8 cellular contexts compared by ENCODE assay signal in the genomic region with DNA sequence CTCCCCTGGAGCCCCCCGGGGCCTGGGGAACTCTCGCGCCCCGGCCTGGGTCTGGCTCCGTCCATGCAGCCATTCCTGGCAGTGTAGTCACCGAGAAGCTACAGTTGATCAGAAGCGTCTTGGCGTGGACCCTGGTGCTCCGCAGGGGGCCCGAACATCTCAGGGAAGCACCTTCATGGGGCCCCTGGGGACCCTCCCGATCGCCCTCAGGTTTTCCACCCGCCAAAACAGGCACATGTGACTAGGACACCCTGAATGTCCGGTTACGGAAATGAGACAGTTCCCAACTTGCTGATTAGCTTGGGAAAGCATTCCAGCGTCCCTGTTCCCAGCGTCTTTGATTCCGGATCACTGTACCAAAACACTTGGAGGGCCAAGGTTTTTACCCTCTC. TPM values are rescaled to one million over a fixed set of nuclear protein-coding genes. Genes with fewer than 3 reads are reported as not detected.
DNase-seq lines count a peak whose midpoint lies in the region; ATAC-seq and TF ChIP-seq lines count a peak whose summit lies in the region.

No MANE protein-coding gene starts in this region.

- H3K9me3 ChIP-seq in left ventricle myocardium inferior (replicated peaks) (no peaks in the 10 kb centered on the region), prostate gland (no peaks in the 10 kb centered on the region)

- peaks cover 11% of the 10 kb centered on the region for H3K36me3 Mint-ChIP-seq in activated naive CD8-positive, alpha-beta T cell treated with anti-CD3 and anti-CD28 coated beads, Interleukin-2, amount 50 U/mL, for 24 hours (ENCODE audit: low read depth)

- peak; percentile 34 for ATAC-seq in activated naive CD8-positive, alpha-beta T cell treated with anti-CD3 and anti-CD28 coated beads, Interleukin-2, amount 50 U/mL, for 24 hours

- TF ChIP-seq CTCF in left ventricle myocardium inferior (IDR thresholded peaks at IDR 0.05; ENCODE audit: borderline replicate concordance) (no peak), prostate gland (IDR thresholded peaks at IDR 0.05) (no peak)

- TF ChIP-seq POLR2A in prostate gland (IDR thresholded peaks at IDR 0.05), result no peak

- H3K27ac ChIP-seq in left ventricle myocardium inferior (replicated peaks), result peak overlapping the region; percentile 96
- H3K27ac ChIP-seq in prostate gland, result peak overlapping the region; percentile 94 to 97

- H3K36me3 ChIP-seq in left ventricle myocardium inferior (peaks cover 9% of the 10 kb centered on the region), prostate gland (no peaks in the 10 kb centered on the region)

- 3% methylated on average over 12 of the region's 18 CpGs for WGBS in prostate gland

- no peaks in the 10 kb centered on the region for H3K27me3 Mint-ChIP-seq in activated naive CD8-positive, alpha-beta T cell treated with anti-CD3 and anti-CD28 coated beads, Interleukin-2, amount 50 U/mL, for 24 hours

- peaks cover 34% of the 10 kb centered on the region for H3K4me1 ChIP-seq in left ventricle myocardium inferior
- H3K4me1 ChIP-seq in prostate gland (replicated peaks), result no peaks in the 10 kb centered on the region

- peaks cover 34% of the 10 kb centered on the region for H3K4me1 Mint-ChIP-seq in activated naive CD8-positive, alpha-beta T cell treated with anti-CD3 and anti-CD28 coated beads, Interleukin-2, amount 50 U/mL, for 24 hours

- DNase-seq in NCI-H2196 (lab: John Stamatoyannopoulos, UW; ENCODE audit: unreplicated experiment) (peak; percentile 34), NCI-H2196 treated with DMSO at 0.1 percent for 48 hours (lab: John Stamatoyannopoulos, UW; ENCODE audit: unreplicated experiment) (no peak), HEK293T (ENCODE audit: extremely low spot score) (peak; percentile 21), NCI-H146 treated with DMSO at 0.1 percent for 48 hours (lab: John Stamatoyannopoulos, UW; ENCODE audit: unreplicated experiment) (peak; percentile 27), left ventricle myocardium inferior (peak; percentile 29), prostate gland (ENCODE audit: low spot score) (peak; percentile 29), AML-193 (lab: John Stamatoyannopoulos, UW) (no peak)
- peak; percentile 46 for DNase-seq in activated naive CD8-positive, alpha-beta T cell treated with anti-CD3 and anti-CD28 coated beads, Interleukin-2, amount 50 U/mL, for 24 hours

- CTCF ChIA-PET in HEK293T (lab: Yijun Ruan, JAX), result interaction anchor here (0.5 to 1.2 kb wide), 4 partner anchors 13 to 842 kb away, joined by 3 to 6 read pairs (median 3); no protein-coding TSS in a partner anchor

- H3K27me3 ChIP-seq in left ventricle myocardium inferior (ENCODE audit: low read depth) (no peaks in the 10 kb centered on the region), prostate gland (replicated peaks; ENCODE audit: insufficient read depth) (no peaks in the 10 kb centered on the region)

- intact Hi-C loops in left ventricle myocardium inferior (cut with micrococcal nuclease), result no loop called here
- intact Hi-C loops in prostate gland (cut with DNase I), result loop anchor here (2.0 kb wide), 1 partner anchor 69 kb away; no protein-coding TSS in a partner anchor

- H3K9me3 Mint-ChIP-seq in activated naive CD8-positive, alpha-beta T cell treated with anti-CD3 and anti-CD28 coated beads, Interleukin-2, amount 50 U/mL, for 24 hours, result no peaks in the 10 kb centered on the region

- peak overlapping the region; percentile 97 for H3K27ac Mint-ChIP-seq in activated naive CD8-positive, alpha-beta T cell treated with anti-CD3 and anti-CD28 coated beads, Interleukin-2, amount 50 U/mL, for 24 hours

- POLR2A ChIA-PET in HEK293T (lab: Yijun Ruan, JAX), result interaction anchor here (1.1 to 2.1 kb wide), 4 partner anchors 12 to 49 kb away, joined by 5 to 22 read pairs (median 6); a partner anchor contains a TSS

- peak overlapping the region; percentile 88 for H3K4me3 ChIP-seq in left ventricle myocardium inferior
- peak overlapping the region; percentile 80 to 82 for H3K4me3 ChIP-seq in prostate gland

- H3K4me3 Mint-ChIP-seq in activated naive CD8-positive, alpha-beta T cell treated with anti-CD3 and anti-CD28 coated beads, Interleukin-2, amount 50 U/mL, for 24 hours, result peak overlapping the region; percentile 81

TF ChIP-seq in HEK293T, 16 proteins besides CTCF, POLR2A, EP300 and RAD21:
- TF ChIP-seq BHLHE40 (IDR thresholded peaks at IDR 0.05; ENCODE audit: borderline replicate concordance) (no peak), SP1 (IDR thresholded peaks at IDR 0.05) (no peak), L3MBTL2 (conservative IDR thresholded peaks at IDR 0.05) (no peak; the same call in 1 of the 2 replicates), FOXK2 (IDR thresholded peaks at IDR 0.05) (no peak), NFRKB (IDR thresholded peaks at IDR 0.05) (no peak), LEF1 (IDR thresholded peaks at IDR 0.05; ENCODE audit: borderline replicate concordance) (no peak), SUZ12 (IDR thresholded peaks at IDR 0.05) (no peak), TARDBP (IDR thresholded peaks at IDR 0.05) (no peak), ARNT (IDR thresholded peaks at IDR 0.05) (no peak), CTBP1 (IDR thresholded peaks at IDR 0.05; ENCODE audit: borderline replicate concordance) (no peak), ZNF384 (IDR thresholded peaks at IDR 0.05) (no peak), FOXA1 (IDR thresholded peaks at IDR 0.05) (no peak), HDGF (IDR thresholded peaks at IDR 0.05; ENCODE audit: borderline replicate concordance) (no peak), FOXM1 (IDR thresholded peaks at IDR 0.05; ENCODE audit: borderline replicate concordance) (no peak)
- TF ChIP-seq, protein P1, sequence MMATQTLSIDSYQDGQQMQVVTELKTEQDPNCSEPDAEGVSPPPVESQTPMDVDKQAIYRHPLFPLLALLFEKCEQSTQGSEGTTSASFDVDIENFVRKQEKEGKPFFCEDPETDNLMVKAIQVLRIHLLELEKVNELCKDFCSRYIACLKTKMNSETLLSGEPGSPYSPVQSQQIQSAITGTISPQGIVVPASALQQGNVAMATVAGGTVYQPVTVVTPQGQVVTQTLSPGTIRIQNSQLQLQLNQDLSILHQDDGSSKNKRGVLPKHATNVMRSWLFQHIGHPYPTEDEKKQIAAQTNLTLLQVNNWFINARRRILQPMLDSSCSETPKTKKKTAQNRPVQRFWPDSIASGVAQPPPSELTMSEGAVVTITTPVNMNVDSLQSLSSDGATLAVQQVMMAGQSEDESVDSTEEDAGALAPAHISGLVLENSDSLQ (IDR thresholded peaks at IDR 0.05), result no peak
TF ChIP-seq in HEK293T: peak in this region for 0.

RNA-seq across cellular contexts. Expression of a gene that starts 0.5 kb away (rescaled TPM):
- total RNA-seq in left ventricle myocardium inferior (4.3 TPM), prostate gland (10 to 100 TPM; 14.4 to 25.7 TPM)

RNA-seq across cellular contexts. Expression of a gene that starts 21.4 kb away (rescaled TPM):
- 15.3 TPM for total RNA-seq in left ventricle myocardium inferior
- 10 to 100 TPM; 18.1 to 20.5 TPM for total RNA-seq in prostate gland

RNA-seq across cellular contexts. Expression of a gene that starts 55.3 kb away (rescaled TPM):
- total RNA-seq in left ventricle myocardium inferior (234 TPM), prostate gland (10 to 100 TPM; 15.2 to 25.3 TPM)

Comparison
In these comparisons a context has a peak if more than half of its experiments do, and no peak if none do; other contexts are left out.
1. DNase-seq: peak in NCI-H2196 (single experiment), HEK293T (single experiment), NCI-H146 treated with DMSO at 0.1 percent for 48 hours (single experiment), activated naive CD8-positive, alpha-beta T cell treated with anti-CD3 and anti-CD28 coated beads, Interleukin-2, amount 50 U/mL, for 24 hours (single experiment), left ventricle myocardium inferior (single experiment) and prostate gland (single experiment); none in NCI-H2196 treated with DMSO at 0.1 percent for 48 hours (single experiment) and AML-193 (0 of 2).